In genomic region chr3:59782664-59783063, GRCh38 we compare ENCODE assay signal across 19 cellular contexts.
"Had no signal": no experiment of that assay in that cellular context is flagged by ENCODE, and none has a peak within 500 bp of the region (broad histone marks: within the 10 kb centered on the region; RNA-seq: fewer than 3 reads in every experiment).

No MANE protein-coding gene starts in this region.

- H3K36me3 Mint-ChIP-seq: natural killer cell treated with Interleukin-12 subunit alpha and Interleukin-12 subunit beta and Interleukin-15 and Interleukin-18, amount 100 ng/mL, for 72 hours; neural progenitor cell; stimulated activated effector memory CD8-positive, alpha-beta T cell treated with anti-CD3 and anti-CD28 coated beads, Interleukin-12 subunit alpha, Interleukin-12 subunit beta, amount 100 ng/mL, for 72 hours; type B pancreatic cell had no signal

- H2AFZ ChIP-seq: neural progenitor cell had no signal

- H3K27me3 ChIP-seq: gastroesophageal sphincter, neural progenitor cell, ovary, right atrium auricular region, sigmoid colon, suprapubic skin, thyroid gland had no signal

- H3K36me3 ChIP-seq: gastroesophageal sphincter, neural progenitor cell, ovary, right atrium auricular region, sigmoid colon, suprapubic skin, thyroid gland had no signal

- H3K9me3 ChIP-seq: gastroesophageal sphincter, ovary, right atrium auricular region, sigmoid colon, suprapubic skin, thyroid gland had no signal

- H3K27ac Mint-ChIP-seq: neural progenitor cell; stimulated activated effector memory CD8-positive, alpha-beta T cell treated with anti-CD3 and anti-CD28 coated beads, Interleukin-12 subunit alpha, Interleukin-12 subunit beta, amount 100 ng/mL, for 72 hours; type B pancreatic cell had no signal

- H3K9ac ChIP-seq: neural progenitor cell had no signal

- H3K9me3 Mint-ChIP-seq: natural killer cell treated with Interleukin-12 subunit alpha and Interleukin-12 subunit beta and Interleukin-15 and Interleukin-18, amount 100 ng/mL, for 72 hours; stimulated activated effector memory CD8-positive, alpha-beta T cell treated with anti-CD3 and anti-CD28 coated beads, Interleukin-12 subunit alpha, Interleukin-12 subunit beta, amount 100 ng/mL, for 72 hours had no signal

- H3K27me3 Mint-ChIP-seq: natural killer cell treated with Interleukin-12 subunit alpha and Interleukin-12 subunit beta and Interleukin-15 and Interleukin-18, amount 100 ng/mL, for 72 hours had no signal

- H3K4me3 Mint-ChIP-seq: neural progenitor cell; stimulated activated effector memory CD8-positive, alpha-beta T cell treated with anti-CD3 and anti-CD28 coated beads, Interleukin-12 subunit alpha, Interleukin-12 subunit beta, amount 100 ng/mL, for 72 hours; type B pancreatic cell had no signal

- H3K27ac ChIP-seq: gastroesophageal sphincter, neural progenitor cell, ovary, right atrium auricular region, sigmoid colon, suprapubic skin, thyroid gland had no signal

- H3K4me2 ChIP-seq: neural progenitor cell, smooth muscle cell had no signal

- H3K4me1 Mint-ChIP-seq: neural progenitor cell had no signal

- DNase-seq: effector memory CD4-positive, alpha-beta T cell; glutamatergic neuron; islet precursor cell; midbrain; nucleus accumbens; ovary; sigmoid colon; stimulated activated CD4-positive, alpha-beta T cell treated with anti-CD3 and anti-CD28 coated beads, Interleukin-2, amount 100 ng/mL, for 48 hours; stimulated activated CD8-positive, alpha-beta memory T cell treated with anti-CD3 and anti-CD28 coated beads, Interleukin-4, amount 100 ng/mL, for 48 hours; stimulated activated naive CD8-positive, alpha-beta T cell treated with anti-CD3 and anti-CD28 coated beads, Interleukin-15, Interleukin-2, amounts not matched to agents 100 U/mL and 50 U/mL, for 24 hours; thyroid gland had no signal

- H3K4me3 ChIP-seq: gastroesophageal sphincter, neural progenitor cell, ovary, right atrium auricular region, sigmoid colon, smooth muscle cell, suprapubic skin, thyroid gland had no signal

- H3K4me1 ChIP-seq: gastroesophageal sphincter, right atrium auricular region, sigmoid colon, suprapubic skin, thyroid gland had no signal
